8 cellular contexts compared by ENCODE assay signal in the genomic region with DNA sequence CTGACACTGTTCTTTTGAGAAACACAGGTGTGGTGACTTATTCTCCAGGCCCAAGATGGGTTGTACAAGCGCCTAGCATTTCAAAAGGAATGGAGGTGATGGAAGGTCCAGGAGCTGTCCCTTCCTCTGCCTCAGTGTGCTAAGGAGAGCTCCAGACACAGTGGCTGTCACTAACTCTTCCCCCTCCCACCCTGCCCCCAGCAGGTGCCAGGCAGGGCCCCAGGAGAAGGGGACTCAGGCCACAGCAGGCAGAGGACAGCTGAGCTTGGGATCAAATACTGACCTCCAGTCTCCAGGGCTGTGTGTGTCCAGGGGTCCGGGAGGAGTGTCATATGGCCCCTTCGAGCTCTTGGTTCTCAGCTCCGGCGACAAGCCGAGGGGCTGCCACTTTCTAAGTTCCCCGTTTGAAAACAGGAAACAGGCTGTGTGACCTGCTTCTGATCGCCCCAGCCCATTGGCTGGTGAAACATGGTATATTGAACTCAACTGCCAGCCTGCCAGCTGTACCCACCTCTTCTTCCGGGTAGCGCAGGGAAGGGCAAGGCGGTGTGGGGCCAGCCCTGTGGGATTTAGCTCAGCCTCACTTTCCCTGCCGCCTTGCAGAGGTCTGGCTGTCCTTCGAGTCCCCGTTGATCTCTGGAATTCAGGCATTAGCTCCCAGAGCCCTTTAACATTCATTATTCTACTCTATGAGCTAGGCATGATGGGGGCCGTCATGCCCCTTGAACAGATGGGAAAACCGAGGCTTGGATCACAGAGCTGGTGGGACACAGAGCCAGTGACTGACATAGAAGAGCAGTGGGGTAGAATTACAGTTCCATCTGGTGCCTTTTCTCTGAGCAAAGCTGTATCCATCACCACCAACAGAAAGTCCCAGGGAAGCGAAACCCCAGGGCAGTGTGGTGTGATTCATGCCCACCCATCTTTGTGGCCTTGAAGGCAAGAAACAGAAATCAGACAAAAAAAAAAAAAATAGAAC. TPM values are rescaled to one million over a fixed set of nuclear protein-coding genes. Genes with fewer than 3 reads are reported as not detected.
DNase-seq lines count a peak whose midpoint lies in the region; ATAC-seq and TF ChIP-seq lines count a peak whose summit lies in the region.

A gene with protein sequence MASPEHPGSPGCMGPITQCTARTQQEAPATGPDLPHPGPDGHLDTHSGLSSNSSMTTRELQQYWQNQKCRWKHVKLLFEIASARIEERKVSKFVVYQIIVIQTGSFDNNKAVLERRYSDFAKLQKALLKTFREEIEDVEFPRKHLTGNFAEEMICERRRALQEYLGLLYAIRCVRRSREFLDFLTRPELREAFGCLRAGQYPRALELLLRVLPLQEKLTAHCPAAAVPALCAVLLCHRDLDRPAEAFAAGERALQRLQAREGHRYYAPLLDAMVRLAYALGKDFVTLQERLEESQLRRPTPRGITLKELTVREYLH (minus strand): TSS at position 406 of the 979 bp plus-strand sequence. CDS start 3,786 bp downstream, outside the sequence.

- ATAC-seq in GM21529 (IDR thresholded peaks at IDR 0.05; ENCODE audit: unreplicated experiment) (peak; percentile 47), foreskin keratinocyte (no peak)
- ATAC-seq in activated T-cell treated with anti-CD3 and anti-CD28 coated beads, Interleukin-2, amount 50 U/mL, for 72 hours (replicated peaks in 1 of 2), result peak; percentile 59 to 73

- peaks cover 6 to 20% of the 10 kb centered on the region in 2 donors for H3K36me3 Mint-ChIP-seq in activated T-cell treated with anti-CD3 and anti-CD28 coated beads, Interleukin-2, amount 50 U/mL, for 72 hours (ENCODE audit: insufficient read depth in 2 of 2)

- peak within 1 kb of the TSS; percentile 84 to 95 for H3K4me3 Mint-ChIP-seq in activated T-cell treated with anti-CD3 and anti-CD28 coated beads, Interleukin-2, amount 50 U/mL, for 72 hours

- H3K27ac Mint-ChIP-seq in activated T-cell treated with anti-CD3 and anti-CD28 coated beads, Interleukin-2, amount 50 U/mL, for 72 hours, result peak within 1 kb of the TSS; percentile 94

- POLR2A ChIA-PET in A673 (lab: Charles Lee; ENCODE audit: low non-redundant PET), result no interaction called here

- H3K27me3 ChIP-seq in foreskin keratinocyte (no peaks in the 10 kb centered on the region), A673 (replicated peaks; ENCODE audit: insufficient read depth, low read depth, low read length, poor library complexity) (no peaks in the 10 kb centered on the region)

- no peaks in the 10 kb centered on the region for H3K36me3 ChIP-seq in A673 (ENCODE audit: insufficient read depth, low read length, poor library complexity, severe bottlenecking)

- no TSS peak for BruUV-seq in A673 (replicated peaks; lab: Mats Ljungman, UMichigan)

- no peak within 1 kb of the TSS for H3K4me3 ChIP-seq in A673 (ENCODE audit: low read depth, low read length, poor library complexity, severe bottlenecking)

- intact Hi-C loops in A673 (cut with micrococcal nuclease; ENCODE audit: unreplicated experiment), result no loop called here

- CTCF ChIA-PET in A673 (lab: Charles Lee), result interaction anchor here (0.6 kb wide), 1 partner anchor 355 kb away, joined by 4 read pairs; no protein-coding TSS in a partner anchor

- DNase-seq in GDM1 (lab: John Stamatoyannopoulos, UW) (peak; percentile 58), NCI-H2171 (lab: John Stamatoyannopoulos, UW) (peak; percentile 72), midbrain (lab: John Stamatoyannopoulos, UW) (peak; percentile 15), foreskin keratinocyte (no peak), NCI-H82 (lab: John Stamatoyannopoulos, UW) (no peak), A673 (ENCODE audit: low spot score) (no peak)
- peak; percentile 71 to 73 for DNase-seq in activated T-cell treated with anti-CD3 and anti-CD28 coated beads, Interleukin-2, amount 50 U/mL, for 72 hours

- peaks cover 94% of the 10 kb centered on the region for H3K4me1 Mint-ChIP-seq in activated T-cell treated with anti-CD3 and anti-CD28 coated beads, Interleukin-2, amount 50 U/mL, for 72 hours (ENCODE audit: low read depth)

- no peaks in the 10 kb centered on the region for H3K27me3 Mint-ChIP-seq in activated T-cell treated with anti-CD3 and anti-CD28 coated beads, Interleukin-2, amount 50 U/mL, for 72 hours (ENCODE audit: low read depth)

- H3K27ac ChIP-seq in foreskin keratinocyte (no peak within 1 kb of the TSS), A673 (ENCODE audit: low read depth, low read length, poor library complexity, severe bottlenecking) (no peak within 1 kb of the TSS)

- H3K9me3 ChIP-seq in A673 (ENCODE audit: low read depth, low read length, poor library complexity, severe bottlenecking), result no peaks in the 10 kb centered on the region

- no peaks in the 10 kb centered on the region for H3K4me1 ChIP-seq in foreskin keratinocyte
- H3K4me1 ChIP-seq in A673 (ENCODE audit: insufficient read depth, low read length, poor library complexity, severe bottlenecking), result no peaks in the 10 kb centered on the region

- H3K9me3 Mint-ChIP-seq in activated T-cell treated with anti-CD3 and anti-CD28 coated beads, Interleukin-2, amount 50 U/mL, for 72 hours, result no peaks in the 10 kb centered on the region

- TF ChIP-seq CTCF in foreskin keratinocyte (conservative IDR thresholded peaks at IDR 0.05) (no peak), A673 (conservative IDR thresholded peaks at IDR 0.05; ENCODE audit: low read depth, low read length) (no peak)

RNA-seq across cellular contexts. Expression of the gene that starts here (rescaled TPM):
- 10 to 100 TPM; 45.2 to 49.9 TPM for total RNA-seq in activated T-cell treated with anti-CD3 and anti-CD28 coated beads, Interleukin-2, amount 50 U/mL, for 72 hours
- not detected in 2 replicates for total RNA-seq in foreskin keratinocyte
- polyA plus RNA-seq in foreskin keratinocyte, result not detected in 2 replicates
- not detected in 2 replicates for total RNA-seq in A673 (2021)

Comparison
In these comparisons a context has a peak if more than half of its experiments do, and no peak if none do; other contexts are left out.
1. RNA of the gene that starts here (total RNA-seq): 45.2 to 49.9 TPM in activated T-cell treated with anti-CD3 and anti-CD28 coated beads, Interleukin-2, amount 50 U/mL, for 72 hours; not detected in foreskin keratinocyte and not detected in A673; every median in the first group is over 10 times any median in the second.
2. DNase-seq: peak in GDM1 (single experiment), NCI-H2171 (single experiment), activated T-cell treated with anti-CD3 and anti-CD28 coated beads, Interleukin-2, amount 50 U/mL, for 72 hours (2 of 2) and midbrain (single experiment); none in foreskin keratinocyte (0 of 2), NCI-H82 (single experiment) and A673 (single experiment).